Comparison of ENCODE assay signal across 24 cellular contexts in the genomic region with DNA sequence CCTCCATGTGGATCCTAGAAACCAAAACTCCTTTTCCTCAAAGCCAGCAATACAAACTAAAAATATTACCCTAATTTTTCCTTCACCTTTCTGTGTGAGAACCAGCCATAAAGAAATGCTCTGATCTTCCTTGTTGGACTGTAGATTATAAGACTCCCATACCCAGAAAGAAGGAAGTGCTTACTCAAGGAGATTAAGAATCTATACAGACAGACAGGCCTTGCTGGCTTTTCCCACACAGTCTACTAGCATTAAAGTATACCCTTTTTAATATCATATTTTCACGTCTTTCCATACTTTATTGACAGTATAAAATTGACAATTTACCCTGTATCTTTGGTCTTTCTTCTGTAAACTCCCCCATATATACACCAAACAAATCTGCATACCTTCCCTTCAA.
"Had no signal": no experiment of that assay in that cellular context is flagged by ENCODE, and none has a peak within 500 bp of the region (broad histone marks: within the 10 kb centered on the region; RNA-seq: fewer than 3 reads in every experiment).

No MANE protein-coding gene starts in this region.

- H3K4me1 ChIP-seq: adrenal gland, right atrium auricular region had no signal

- H3K27me3 Mint-ChIP-seq: activated naive CD8-positive, alpha-beta T cell treated with anti-CD3 and anti-CD28 coated beads for 36 hours; brain; T-helper 17 cell had no signal

- H3K27ac Mint-ChIP-seq: activated naive CD4-positive, alpha-beta T cell treated with anti-CD3 and anti-CD28 coated beads for 36 hours; activated naive CD8-positive, alpha-beta T cell treated with anti-CD3 and anti-CD28 coated beads for 36 hours; activated T-helper 1 cell treated with anti-CD3 and anti-CD28 coated beads, Interleukin-12 subunit alpha, Interleukin-12 subunit beta, Interleukin-2, Interleukin-4 antibody, amounts not matched to agents 30 ng/mL and 10 ng/mL and 1 ng/mL, durations not matched to agents 14 hours and 24 hours and 36 hours; T-helper 17 cell had no signal

- H3K36me3 ChIP-seq: adrenal gland, cardiac muscle cell, left ventricle myocardium inferior, right atrium auricular region, thoracic aorta had no signal

- H3K27ac ChIP-seq: adrenal gland, cardiac muscle cell, coronary artery, dorsolateral prefrontal cortex, left ventricle myocardium inferior, right atrium auricular region, thoracic aorta had no signal

- H3K9me3 Mint-ChIP-seq: activated naive CD4-positive, alpha-beta T cell treated with anti-CD3 and anti-CD28 coated beads for 36 hours; activated naive CD8-positive, alpha-beta T cell treated with anti-CD3 and anti-CD28 coated beads for 36 hours; activated T-helper 1 cell treated with anti-CD3 and anti-CD28 coated beads, Interleukin-12 subunit alpha, Interleukin-12 subunit beta, Interleukin-2, Interleukin-4 antibody, amounts not matched to agents 30 ng/mL and 10 ng/mL and 1 ng/mL, durations not matched to agents 14 hours and 24 hours and 36 hours had no signal

- H3K9me3 ChIP-seq: adrenal gland, right atrium auricular region, thoracic aorta had no signal

- H3K4me1 Mint-ChIP-seq: activated naive CD8-positive, alpha-beta T cell treated with anti-CD3 and anti-CD28 coated beads for 36 hours; T-helper 17 cell had no signal

- H3K4me3 ChIP-seq: adrenal gland, cardiac muscle cell, coronary artery, dorsolateral prefrontal cortex, left ventricle myocardium inferior, lung, right atrium auricular region, thoracic aorta had no signal

- ATAC-seq: stimulated activated naive CD8-positive, alpha-beta T cell treated with anti-CD3 and anti-CD28 coated beads, Interleukin-15, Interleukin-2, amounts not matched to agents 100 U/mL and 50 U/mL, for 24 hours; T-helper 17 cell had no signal

- H3K27me3 ChIP-seq: adrenal gland, cardiac muscle cell, dorsolateral prefrontal cortex, right atrium auricular region had no signal

- H3K36me3 Mint-ChIP-seq: activated naive CD8-positive, alpha-beta T cell treated with anti-CD3 and anti-CD28 coated beads for 36 hours; brain had no signal

- DNase-seq: activated CD4-positive, alpha-beta T cell treated with anti-CD3 and anti-CD28 coated beads for 48 hours; activated CD4-positive, alpha-beta T cell treated with anti-CD3 and anti-CD28 coated beads, Interleukin-2, amount 50 U/mL, for 48 hours; activated CD8-positive, alpha-beta memory T cell treated with anti-CD3 and anti-CD28 coated beads for 24 hours; activated effector memory CD4-positive, alpha-beta T cell treated with anti-CD3 and anti-CD28 coated beads, Interleukin-2, amount 50 U/mL, for 16 hours; activated naive CD4-positive, alpha-beta T cell treated with anti-CD3 and anti-CD28 coated beads for 36 hours; activated naive CD8-positive, alpha-beta T cell treated with anti-CD3 and anti-CD28 coated beads for 36 hours; adrenal gland; aorta; cerebellar nuclear complex; dorsolateral prefrontal cortex; effector memory CD4-positive, alpha-beta T cell; left ventricle myocardium inferior; stimulated activated CD4-positive, alpha-beta T cell treated with anti-CD3 and anti-CD28 coated beads, Interleukin-4, amount 100 ng/mL, for 1 hour; stimulated activated naive CD8-positive, alpha-beta T cell treated with anti-CD3 and anti-CD28 coated beads, Interleukin-15, Interleukin-2, amounts not matched to agents 100 U/mL and 50 U/mL, for 24 hours; T-helper 17 cell; T1000; trophoblast cell had no signal

- H3K4me3 Mint-ChIP-seq: activated naive CD4-positive, alpha-beta T cell treated with anti-CD3 and anti-CD28 coated beads for 36 hours; activated naive CD8-positive, alpha-beta T cell treated with anti-CD3 and anti-CD28 coated beads for 36 hours; activated T-helper 1 cell treated with anti-CD3 and anti-CD28 coated beads, Interleukin-12 subunit alpha, Interleukin-12 subunit beta, Interleukin-2, Interleukin-4 antibody, amounts not matched to agents 30 ng/mL and 10 ng/mL and 1 ng/mL, durations not matched to agents 14 hours and 24 hours and 36 hours; brain; T-helper 17 cell had no signal
